15 cellular contexts compared by ENCODE assay signal in the genomic region with DNA sequence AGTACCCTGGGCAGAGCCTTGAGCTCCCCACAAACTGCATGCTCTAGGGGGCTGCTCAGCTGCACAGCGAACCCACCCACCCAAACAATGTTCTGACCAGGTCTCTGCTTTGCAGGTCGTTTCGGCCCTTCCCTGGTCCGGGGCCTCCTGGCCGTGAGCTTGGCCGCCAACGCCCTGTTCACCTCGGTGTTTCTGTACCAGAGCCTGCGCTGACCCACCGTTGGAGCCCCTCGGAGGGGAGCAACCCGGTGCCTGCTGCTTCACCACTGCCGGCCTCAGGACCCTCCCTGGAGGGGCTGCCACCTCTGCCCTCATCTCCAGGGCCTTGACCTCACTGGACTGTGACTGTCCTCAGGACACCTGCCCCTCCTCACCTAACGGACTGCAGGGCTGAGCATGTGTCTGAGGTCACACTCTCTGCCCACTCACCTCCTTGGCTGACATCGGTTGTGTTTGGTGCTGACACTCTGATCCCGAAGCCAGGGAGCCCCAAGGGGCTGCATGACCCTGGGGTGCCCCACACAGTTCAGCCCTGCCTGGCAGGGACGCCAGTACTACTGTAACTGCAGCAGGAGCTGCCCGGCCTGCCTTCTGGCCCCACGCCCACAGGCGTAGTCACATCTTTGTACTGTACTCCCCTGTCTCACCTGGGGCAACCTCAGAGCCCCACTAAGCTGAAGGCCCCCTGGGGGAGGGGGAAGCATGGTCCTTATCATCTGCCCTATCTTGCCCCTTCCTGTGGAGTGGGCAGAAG. TPM values are rescaled to one million over a fixed set of nuclear protein-coding genes. Genes with fewer than 3 reads are reported as not detected.
DNase-seq lines count a peak whose midpoint lies in the region; ATAC-seq and TF ChIP-seq lines count a peak whose summit lies in the region.
"Had no signal": no experiment of that assay in that cellular context is flagged by ENCODE, and none has a peak within 500 bp of the region (broad histone marks: within the 10 kb centered on the region; RNA-seq: fewer than 3 reads in every experiment).

No MANE protein-coding gene starts in this region.

- H3K9me1 ChIP-seq in IMR-90 (ENCODE audit: insufficient read depth, low read length), result no peaks in the 10 kb centered on the region

- H3K56ac ChIP-seq in IMR-90 (ENCODE audit: extremely low read depth, insufficient read depth, low read length), result no peak overlapping the region

- no TSS peak for BruUV-seq in IMR-90 (replicated peaks; lab: Mats Ljungman, UMichigan)
- BruUV-seq in PC-3 (replicated peaks; lab: Mats Ljungman, UMichigan), result no TSS peak

- WGBS in IMR-90 (ENCODE audit: extremely low coverage in 2 of 2, insufficient read length in 1 of 2), 2 experiments, result 93% methylated on average over 16 of the region's 20 CpGs; no CpG with 5 or more reads in 1 of the 2 experiments
- 90% methylated on average over 8 of the region's 20 CpGs; no CpG with 5 or more reads in 1 of the 2 donors for WGBS in gastroesophageal sphincter (ENCODE audit: low coverage in 1 of 2), 2 donors

- H4K91ac ChIP-seq in IMR-90 (ENCODE audit: insufficient read depth, low read depth, low read length), result no peak overlapping the region

- H2AK9ac ChIP-seq in IMR-90 (replicated peaks; ENCODE audit: low read depth, low read length, poor library complexity), result no peak overlapping the region

- H3K4me2 ChIP-seq in IMR-90 (ENCODE audit: low read depth, low read length) (no peak overlapping the region), osteoblast (ENCODE audit: insufficient read depth, low read length) (no peak overlapping the region), PC-3 (ENCODE audit: low read length) (no peak overlapping the region)
- H3K4me2 ChIP-seq: GM23338 had no signal

- no peak for TF ChIP-seq RAD21 in IMR-90 (IDR thresholded peaks at IDR 0.05; ENCODE audit: low read length)

- H3K14ac ChIP-seq in IMR-90 (replicated peaks; ENCODE audit: low read depth, low read length), result no peak overlapping the region

- H2BK15ac ChIP-seq in IMR-90 (ENCODE audit: low read depth, low read length), result no peak overlapping the region

- H2BK20ac ChIP-seq in IMR-90 (ENCODE audit: low read depth, low read length), result no peak overlapping the region

- no peaks in the 10 kb centered on the region for H3K9me3 ChIP-seq in IMR-90 (ENCODE audit: control insufficient read depth, insufficient read depth, low read length)
- no peaks in the 10 kb centered on the region for H3K9me3 ChIP-seq in gastroesophageal sphincter
- H3K9me3 ChIP-seq in osteoblast (ENCODE audit: low read depth, low read length), result no peaks in the 10 kb centered on the region
- H3K9me3 ChIP-seq in PC-3 (ENCODE audit: low read length), result no peaks in the 10 kb centered on the region
- H3K9me3 ChIP-seq: BE2C had no signal

- no peaks in the 10 kb centered on the region for H3K27me3 ChIP-seq in IMR-90 (ENCODE audit: control insufficient read depth, insufficient read depth, low read length)
- peaks cover 5% of the 10 kb centered on the region for H3K27me3 ChIP-seq in gastroesophageal sphincter
- H3K27me3 ChIP-seq in osteoblast (ENCODE audit: insufficient read depth, low read length), result peaks cover 5% of the 10 kb centered on the region
- H3K27me3 ChIP-seq in PC-3 (ENCODE audit: low read length), result no peaks in the 10 kb centered on the region
- H3K27me3 ChIP-seq: BE2C had no signal

- H3K36me3 ChIP-seq in IMR-90 (ENCODE audit: control insufficient read depth, insufficient read depth, low read length), result peaks cover 20% of the 10 kb centered on the region
- peaks cover 0 to 61% of the 10 kb centered on the region in 2 donors for H3K36me3 ChIP-seq in gastroesophageal sphincter
- peaks cover 13% of the 10 kb centered on the region for H3K36me3 ChIP-seq in osteoblast (ENCODE audit: insufficient read depth, low read length)
- H3K36me3 ChIP-seq in PC-3 (ENCODE audit: low read depth, low read length), result peaks cover 3% of the 10 kb centered on the region; the same call in 1 of the 2 replicates

- H3K4me1 ChIP-seq in IMR-90 (ENCODE audit: control insufficient read depth, insufficient read depth, low read length) (no peaks in the 10 kb centered on the region), gastroesophageal sphincter (peaks cover 0 to 5% (median 0%) of the 10 kb centered on the region in 3 donors), osteoblast (ENCODE audit: insufficient read depth, low read length) (no peaks in the 10 kb centered on the region), PC-3 (ENCODE audit: insufficient read depth, low read length) (no peaks in the 10 kb centered on the region)
- H3K4me1 ChIP-seq: BE2C had no signal

- no peaks in the 10 kb centered on the region for H3K79me1 ChIP-seq in IMR-90 (ENCODE audit: low read depth in 1 of 2, low read length in 2 of 2)

- dilution Hi-C loops in IMR-90 (cut with HindIII; ENCODE audit: low sequenced_read_pairs, unreplicated experiment), result no loop called here

- H3K27ac ChIP-seq in IMR-90 (ENCODE audit: insufficient read depth, low read length) (no peak overlapping the region), gastroesophageal sphincter (no peak overlapping the region), osteoblast (ENCODE audit: low read depth, low read length) (no peak overlapping the region), PC-3 (ENCODE audit: low read length) (no peak overlapping the region)
- H3K27ac ChIP-seq: C4-2B had no signal

- CTCF ChIA-PET in IMR-90 (lab: Yijun Ruan, JAX), result interaction anchor here (1.7 kb wide), 1 partner anchor 23 kb away, joined by 5 read pairs; no protein-coding TSS in a partner anchor
- CTCF ChIA-PET in PC-3 (lab: Charles Lee), result no interaction called here

- no peak overlapping the region for H3K9ac ChIP-seq in IMR-90 (ENCODE audit: low read depth, low read length)
- no peak overlapping the region for H3K9ac ChIP-seq in PC-3 (ENCODE audit: low read length)

- no peaks in the 10 kb centered on the region for H3F3A ChIP-seq in PC-3 (ENCODE audit: low read length, unreplicated experiment)

- no peak overlapping the region for H4K5ac ChIP-seq in IMR-90 (ENCODE audit: low read depth, low read length)

- ATAC-seq in IMR-90 (ENCODE audit: low read depth) (no peak), gastroesophageal sphincter (peak; percentile 10), GM21423 (IDR thresholded peaks at IDR 0.05; ENCODE audit: unreplicated experiment) (no peak), PC-3 (no peak)
- ATAC-seq: GM12878, GM23338 had no signal

- no peak overlapping the region for H2BK120ac ChIP-seq in IMR-90 (ENCODE audit: low read depth, low read length)

- no peak overlapping the region for H2AK5ac ChIP-seq in IMR-90 (ENCODE audit: low read depth, low read length)

- H4K20me1 ChIP-seq in IMR-90 (ENCODE audit: insufficient read depth, low read length) (no peaks in the 10 kb centered on the region), osteoblast (ENCODE audit: insufficient read depth, low read length) (no peaks in the 10 kb centered on the region), PC-3 (ENCODE audit: low read length) (no peaks in the 10 kb centered on the region)

- H3K9me2 ChIP-seq in PC-3 (replicated peaks; ENCODE audit: low read length), result no peaks in the 10 kb centered on the region

- TF ChIP-seq CTCF in IMR-90 (conservative IDR thresholded peaks at IDR 0.05; ENCODE audit: low read depth, low read length), result no peak
- TF ChIP-seq CTCF in gastroesophageal sphincter (IDR thresholded peaks at IDR 0.05), result no peak
- no peak for TF ChIP-seq CTCF in osteoblast (IDR thresholded peaks at IDR 0.05; ENCODE audit: extremely low read depth, low read depth, low read length)
- TF ChIP-seq CTCF in PC-3 (conservative IDR thresholded peaks at IDR 0.05; ENCODE audit: low read depth, low read length), result no peak

- no peak overlapping the region for H3K18ac ChIP-seq in IMR-90 (ENCODE audit: low read depth, low read length)

- DNase-seq in Ammon's horn (ENCODE audit: low spot score) (peak; percentile 1), IMR-90 (no peak), osteoblast (ENCODE audit: insufficient read length, low spot score, missing footprints) (peak; percentile 58), HK-2 (ENCODE audit: unreplicated experiment) (no peak), PC-3 (no peak)
- DNase-seq in stimulated activated CD4-positive, alpha-beta T cell treated with anti-CD3 and anti-CD28 coated beads, Interleukin-2, amount 100 ng/mL, for 48 hours, result no peak
- DNase-seq: CD4-positive, alpha-beta memory T cell; DMS79; H9 had no signal

- POLR2A ChIA-PET in IMR-90 (lab: Charles Lee; ENCODE audit: unreplicated experiment), result no interaction called here
- POLR2A ChIA-PET in PC-3 (lab: Charles Lee; ENCODE audit: unreplicated experiment), result no interaction called here

- H3K4ac ChIP-seq in IMR-90 (ENCODE audit: low read depth, low read length), result no peak overlapping the region

- no peak for TF ChIP-seq POLR2A in IMR-90 (IDR thresholded peaks at IDR 0.05; ENCODE audit: low read depth, low read length)
- no peak for TF ChIP-seq POLR2A in gastroesophageal sphincter (IDR thresholded peaks at IDR 0.05)

- H3K4me3 ChIP-seq in IMR-90 (ENCODE audit: insufficient read depth, low read depth, low read length) (no peak overlapping the region), gastroesophageal sphincter (no peak overlapping the region), osteoblast (ENCODE audit: insufficient read depth, low read length) (no peak overlapping the region), PC-3 (ENCODE audit: low read length) (no peak overlapping the region)
- H3K4me3 ChIP-seq: GM12878, GM23338 had no signal

- H4K8ac ChIP-seq in IMR-90 (ENCODE audit: low read depth in 2 of 2, low read length in 2 of 2), result no peak overlapping the region

- H3K79me2 ChIP-seq in osteoblast (ENCODE audit: insufficient read depth, low read length) (no peaks in the 10 kb centered on the region), PC-3 (ENCODE audit: low read length) (no peaks in the 10 kb centered on the region)

- H2AFZ ChIP-seq in IMR-90 (replicated peaks; ENCODE audit: low read length, poor library complexity) (peak overlapping the region; percentile 2), osteoblast (ENCODE audit: low read length) (no peak overlapping the region), PC-3 (ENCODE audit: low read length) (no peak overlapping the region)
- H2AFZ ChIP-seq: GM23338 had no signal

- TF ChIP-seq EP300 in gastroesophageal sphincter (IDR thresholded peaks at IDR 0.05), result no peak

- in situ Hi-C loops in IMR-90 (cut with MboI; ENCODE audit: low sequenced_read_pairs), result no loop called here

- no peak overlapping the region for H2BK5ac ChIP-seq in IMR-90 (ENCODE audit: low read depth, low read length, poor library complexity, severe bottlenecking)

- intact Hi-C loops in IMR-90 (cut with micrococcal nuclease) (no loop called here), PC-3 (cut with micrococcal nuclease) (no loop called here)

- H3K23ac ChIP-seq in IMR-90 (ENCODE audit: low read depth, low read length), result no peak overlapping the region

RNA-seq across cellular contexts. Expression of a gene that starts 24.3 kb away (rescaled TPM):
- total RNA-seq in IMR-90 (2012; rRNA removed) (1.3 and 1.9 TPM in 2 replicates), gastroesophageal sphincter (1 to 10 TPM; 4.4 to 9.3 (median 5.5) TPM), osteoblast (5.9 and 6.2 TPM in 2 replicates), PC-3 (2014; rRNA removed) (13.8 and 18.4 TPM in 2 replicates)
- 8.7 and 9.4 TPM in 2 replicates for polyA plus RNA-seq in IMR-90 (2012; rRNA removed)
- 5.6 and 9.3 TPM in 2 replicates for polyA plus RNA-seq in IMR-90 (2012; cell fraction: cytosol; rRNA removed)
- polyA plus RNA-seq in IMR-90 (2012; cell fraction: nucleus; rRNA removed; ENCODE audit: low replicate concordance), result 11.7 and 31.4 TPM in 2 replicates

RNA-seq across cellular contexts. Expression of a gene that starts 38.5 kb away (rescaled TPM):
- total RNA-seq in IMR-90 (2012; rRNA removed) (5.0 and 5.6 TPM in 2 replicates), gastroesophageal sphincter (10 to 100 TPM in 3 of 4 donors, 1 to 10 TPM in 1; 8.2 to 18.2 (median 15.4) TPM), osteoblast (12.7 and 14.1 TPM in 2 replicates), PC-3 (2014; rRNA removed) (4.5 and 6.0 TPM in 2 replicates)
- polyA plus RNA-seq in IMR-90 (2012; rRNA removed), result 12.1 and 13.6 TPM in 2 replicates
- polyA plus RNA-seq in IMR-90 (2012; cell fraction: cytosol; rRNA removed), result 9.1 and 12.9 TPM in 2 replicates
- 34.1 and 56.0 TPM in 2 replicates for polyA plus RNA-seq in IMR-90 (2012; cell fraction: nucleus; rRNA removed; ENCODE audit: low replicate concordance)

Comparison
In these comparisons a context has a peak if more than half of its experiments do, and no peak if none do; other contexts are left out.
1. DNase-seq: peak in Ammon's horn (single experiment) and osteoblast (single experiment); none in IMR-90 (single experiment), HK-2 (single experiment), stimulated activated CD4-positive, alpha-beta T cell treated with anti-CD3 and anti-CD28 coated beads, Interleukin-2, amount 100 ng/mL, for 48 hours (0 of 2) and PC-3 (single experiment).